10 cellular contexts compared by ENCODE assay signal in genomic region chr7:77989981-77990566, GRCh38.
A peak's percentile ranks its signal among the peaks of the same experiment; 100 is the strongest.
DNase-seq lines count a peak whose midpoint lies in the region; ATAC-seq lines count a peak whose summit lies in the region.
"Had no signal": no experiment of that assay in that cellular context is flagged by ENCODE, and none has a peak within 500 bp of the region (broad histone marks: within the 10 kb centered on the region; RNA-seq: fewer than 3 reads in every experiment).

No MANE protein-coding gene starts in this region.

- no peak overlapping the region for H3K4me3 ChIP-seq in neuronal stem cell (ENCODE audit: low read length in 2 of 2)
- H3K4me3 ChIP-seq: dorsolateral prefrontal cortex had no signal

- H3K36me3 Mint-ChIP-seq in activated CD4-positive, alpha-beta T cell treated with anti-CD3 and anti-CD28 coated beads for 36 hours (ENCODE audit: low read depth), result no peaks in the 10 kb centered on the region
- H3K36me3 Mint-ChIP-seq in activated naive CD4-positive, alpha-beta T cell treated with anti-CD3 and anti-CD28 coated beads, Interleukin-2, amount 10 ng/mL, durations not matched to agents 7 days and 5 days, result no peaks in the 10 kb centered on the region
- H3K36me3 Mint-ChIP-seq in immature natural killer cell, result no peaks in the 10 kb centered on the region

- POLR2A ChIA-PET in activated CD4-positive, alpha-beta T cell treated with anti-CD3 and anti-CD28 coated beads for 36 hours (lab: Charles Lee), result no interaction called here

- H2BK5ac ChIP-seq in neuronal stem cell (ENCODE audit: low read length), result no peak overlapping the region

- no peak overlapping the region for H2BK120ac ChIP-seq in neuronal stem cell (ENCODE audit: low read depth, low read length)

- intact Hi-C loops in activated CD4-positive, alpha-beta T cell treated with anti-CD3 and anti-CD28 coated beads for 36 hours (cut with DNase I, micrococcal nuclease), result no loop called here

- H3K9ac ChIP-seq in neuronal stem cell (ENCODE audit: low read depth, low read length, poor library complexity), result no peak overlapping the region

- H3K36me3 ChIP-seq in neuronal stem cell (replicated peaks in 1 of 2; ENCODE audit: control insufficient read depth in 2 of 2, insufficient read depth in 2 of 2, low read length in 2 of 2), result no peaks in the 10 kb centered on the region

- peaks cover 0 to 3% of the 10 kb centered on the region in 2 donors for H3K9me3 ChIP-seq in neuronal stem cell (replicated peaks in 1 of 2; ENCODE audit: control insufficient read depth in 2 of 2, insufficient read depth in 1 of 2, low read depth in 1 of 2, low read length in 2 of 2)

- CTCF ChIA-PET in activated CD4-positive, alpha-beta T cell treated with anti-CD3 and anti-CD28 coated beads for 36 hours (lab: Charles Lee), result interaction anchor here (1.5 kb wide), 1 partner anchor 50 kb away, joined by 3 read pairs; no protein-coding TSS in a partner anchor
- CTCF ChIA-PET in activated naive CD4-positive, alpha-beta T cell treated with anti-CD3 and anti-CD28 coated beads, Interleukin-2, amount 10 ng/mL, durations not matched to agents 7 days and 5 days (lab: Charles Lee), result interaction anchor here (1.2 to 1.6 kb wide), 3 partner anchors 20 to 52 kb away, joined by 4 to 6 read pairs (median 5); no protein-coding TSS in a partner anchor

- no peak overlapping the region for H2BK15ac ChIP-seq in neuronal stem cell (ENCODE audit: low read length)

- no peak overlapping the region for H3K4ac ChIP-seq in neuronal stem cell (ENCODE audit: low read length)

- H2AK5ac ChIP-seq in neuronal stem cell (ENCODE audit: low read depth, low read length), result no peak overlapping the region

- H3K4me3 Mint-ChIP-seq in activated CD4-positive, alpha-beta T cell treated with anti-CD3 and anti-CD28 coated beads for 36 hours, result no peak overlapping the region
- no peak overlapping the region for H3K4me3 Mint-ChIP-seq in activated naive CD4-positive, alpha-beta T cell treated with anti-CD3 and anti-CD28 coated beads, Interleukin-2, amount 10 ng/mL, durations not matched to agents 7 days and 5 days
- no peak overlapping the region for H3K4me3 Mint-ChIP-seq in immature natural killer cell
- H3K4me3 Mint-ChIP-seq: activated B cell treated with CpG ODN at 0.5 μM for 24 hours had no signal

- H4K91ac ChIP-seq in neuronal stem cell (ENCODE audit: low read depth, low read length, poor library complexity), result no peak overlapping the region

- H3K27me3 Mint-ChIP-seq in activated CD4-positive, alpha-beta T cell treated with anti-CD3 and anti-CD28 coated beads for 36 hours, result peaks cover 4% of the 10 kb centered on the region
- H3K27me3 Mint-ChIP-seq in activated naive CD4-positive, alpha-beta T cell treated with anti-CD3 and anti-CD28 coated beads, Interleukin-2, amount 10 ng/mL, durations not matched to agents 7 days and 5 days, result no peaks in the 10 kb centered on the region
- H3K27me3 Mint-ChIP-seq in immature natural killer cell (ENCODE audit: low read depth in 3 of 3), result peaks cover 2 to 9% (median 2%) of the 10 kb centered on the region in 3 donors

- H2BK12ac ChIP-seq in neuronal stem cell (ENCODE audit: low read length), result no peak overlapping the region

- no peak overlapping the region for H3K27ac Mint-ChIP-seq in activated CD4-positive, alpha-beta T cell treated with anti-CD3 and anti-CD28 coated beads for 36 hours
- no peak overlapping the region for H3K27ac Mint-ChIP-seq in activated naive CD4-positive, alpha-beta T cell treated with anti-CD3 and anti-CD28 coated beads, Interleukin-2, amount 10 ng/mL, durations not matched to agents 7 days and 5 days
- H3K27ac Mint-ChIP-seq in immature natural killer cell, result no peak overlapping the region
- H3K27ac Mint-ChIP-seq: activated B cell treated with CpG ODN at 0.5 μM for 24 hours had no signal

- H3K23ac ChIP-seq in neuronal stem cell (ENCODE audit: low read depth, low read length, poor library complexity), result no peak overlapping the region

- no peak overlapping the region for H3K18ac ChIP-seq in neuronal stem cell (ENCODE audit: low read length)

- no peak overlapping the region for H3K14ac ChIP-seq in neuronal stem cell (ENCODE audit: low read length)

- H3K27me3 ChIP-seq in neuronal stem cell (ENCODE audit: control insufficient read depth in 3 of 3, insufficient read depth in 3 of 3, low read depth in 1 of 3, low read length in 3 of 3), result no peaks in the 10 kb centered on the region
- H3K27me3 ChIP-seq: dorsolateral prefrontal cortex had no signal

- no peaks in the 10 kb centered on the region for H3K9me3 Mint-ChIP-seq in activated CD4-positive, alpha-beta T cell treated with anti-CD3 and anti-CD28 coated beads for 36 hours (ENCODE audit: low read depth)
- no peaks in the 10 kb centered on the region for H3K9me3 Mint-ChIP-seq in activated naive CD4-positive, alpha-beta T cell treated with anti-CD3 and anti-CD28 coated beads, Interleukin-2, amount 10 ng/mL, durations not matched to agents 7 days and 5 days
- H3K9me3 Mint-ChIP-seq in immature natural killer cell, result no peaks in the 10 kb centered on the region
- H3K9me3 Mint-ChIP-seq: activated B cell treated with CpG ODN at 0.5 μM for 24 hours had no signal

- no peak for ATAC-seq in activated CD4-positive, alpha-beta T cell treated with anti-CD3 and anti-CD28 coated beads for 36 hours
- ATAC-seq in GM18873 (IDR thresholded peaks at IDR 0.05; ENCODE audit: low FRiP score, unreplicated experiment), result no peak

- no peak overlapping the region for H3K27ac ChIP-seq in neuronal stem cell (replicated peaks; ENCODE audit: low read length)
- H3K27ac ChIP-seq: dorsolateral prefrontal cortex had no signal

- no peaks in the 10 kb centered on the region for H3K79me1 ChIP-seq in neuronal stem cell (ENCODE audit: low read depth, low read length)

- no peak overlapping the region for H3K4me2 ChIP-seq in neuronal stem cell (ENCODE audit: insufficient read depth, low read length, poor library complexity, severe bottlenecking)

- no peaks in the 10 kb centered on the region for H3K4me1 ChIP-seq in neuronal stem cell (ENCODE audit: control insufficient read depth in 2 of 2, insufficient read depth in 1 of 2, low read depth in 1 of 2, low read length in 2 of 2)

- WGBS in neuronal stem cell (ENCODE audit: extremely low coverage in 2 of 2, insufficient read length in 2 of 2, insufficient replicate concordance in 1 of 2), 2 donors, result no CpG with 5 or more reads among the region's 6 CpGs

- H3K4me1 Mint-ChIP-seq in activated CD4-positive, alpha-beta T cell treated with anti-CD3 and anti-CD28 coated beads for 36 hours, result no peaks in the 10 kb centered on the region
- H3K4me1 Mint-ChIP-seq in activated naive CD4-positive, alpha-beta T cell treated with anti-CD3 and anti-CD28 coated beads, Interleukin-2, amount 10 ng/mL, durations not matched to agents 7 days and 5 days, result no peaks in the 10 kb centered on the region
- H3K4me1 Mint-ChIP-seq in immature natural killer cell, result no peaks in the 10 kb centered on the region
- H3K4me1 Mint-ChIP-seq: activated B cell treated with CpG ODN at 0.5 μM for 24 hours had no signal

- peak overlapping the region; percentile 51 for H2AFZ ChIP-seq in neuronal stem cell (ENCODE audit: low read length)

- peak; percentile 43 for DNase-seq in activated CD4-positive, alpha-beta T cell treated with anti-CD3 and anti-CD28 coated beads for 36 hours
- DNase-seq in activated CD4-positive, alpha-beta T cell treated with anti-CD3 and anti-CD28 coated beads, Interleukin-2, amount 50 U/mL, for 1 hour, result no peak
- DNase-seq in Kasumi-1 (lab: John Stamatoyannopoulos, UW), result peak; percentile 6 to 44
- DNase-seq in activated naive CD4-positive, alpha-beta T cell treated with anti-CD3 and anti-CD28 coated beads, Interleukin-2, amount 10 ng/mL, durations not matched to agents 7 days and 5 days, result peak; percentile 34
- DNase-seq in neuronal stem cell (ENCODE audit: low spot score), result no peak
- no peak for DNase-seq in D341Med (ENCODE audit: low spot score)
- DNase-seq in immature natural killer cell, result no peak
- DNase-seq: activated B cell treated with CpG ODN at 0.5 μM for 24 hours, dorsolateral prefrontal cortex had no signal

- no peak overlapping the region for H4K8ac ChIP-seq in neuronal stem cell (ENCODE audit: low read depth, low read length)

Comparison
In these comparisons a context has a peak if more than half of its experiments do, and no peak if none do; other contexts are left out.
1. DNase-seq: peak in activated CD4-positive, alpha-beta T cell treated with anti-CD3 and anti-CD28 coated beads for 36 hours (single experiment), Kasumi-1 (2 of 2) and activated naive CD4-positive, alpha-beta T cell treated with anti-CD3 and anti-CD28 coated beads, Interleukin-2, amount 10 ng/mL, durations not matched to agents 7 days and 5 days (single experiment); none in activated CD4-positive, alpha-beta T cell treated with anti-CD3 and anti-CD28 coated beads, Interleukin-2, amount 50 U/mL, for 1 hour (single experiment), neuronal stem cell (single experiment), D341Med (single experiment) and immature natural killer cell (0 of 3).